In genomic region chr17:27336217-27336616, GRCh38 we compare ENCODE assay signal across 28 cellular contexts. TPM values are rescaled to one million over a fixed set of nuclear protein-coding genes. Genes with fewer than 3 reads are reported as not detected.
DNase-seq lines count a peak whose midpoint lies in the region; ATAC-seq and TF ChIP-seq lines count a peak whose summit lies in the region.
"Had no signal": no experiment of that assay in that cellular context is flagged by ENCODE, and none has a peak within 500 bp of the region (broad histone marks: within the 10 kb centered on the region; RNA-seq: fewer than 3 reads in every experiment).

No MANE protein-coding gene starts in this region.

- DNase-seq in HL-60 (ENCODE audit: low read depth in 1 of 2, low spot score in 1 of 2) = peak; percentile 64 to 85
- DNase-seq in NB4 (ENCODE audit: low read depth) = peak; percentile 88
- peak; percentile 32 for DNase-seq in SKM-1 (lab: John Stamatoyannopoulos, UW; ENCODE audit: unreplicated experiment)
- DNase-seq in G401 (ENCODE audit: low spot score) = no peak
- DNase-seq: activated CD8-positive, alpha-beta memory T cell treated with anti-CD3 and anti-CD28 coated beads for 24 hours; activated T-cell treated with anti-CD3 and anti-CD28 coated beads for 4 hours; amygdala; brain microvascular endothelial cell; CD4-positive, CD25-positive, alpha-beta regulatory T cell; cerebellar nuclear complex; dorsolateral prefrontal cortex; foreskin melanocyte; heart right ventricle; kidney; MG63; midbrain; naive B cell; NCI-H1436 treated with DMSO at 0.1 percent for 48 hours; nucleus accumbens; right lobe of liver; stimulated activated CD4-positive, alpha-beta T cell treated with anti-CD3 and anti-CD28 coated beads, Interleukin-4, amount 100 ng/mL, for 24 hours; T-helper 2 cell had no signal

- H3K4me3 ChIP-seq in HL-60 (replicated peaks; ENCODE audit: insufficient read depth, low read length) (no peak overlapping the region), NB4 (ENCODE audit: low read depth, low read length) (no peak overlapping the region), neutrophil (ENCODE audit: low read depth in 1 of 2, low read length in 1 of 2) (peak overlapping the region in 1 of 2 experiments; percentile 31)
- H3K4me3 ChIP-seq: dorsolateral prefrontal cortex, heart right ventricle, MG63, right lobe of liver, SK-N-MC, tibial nerve had no signal

- H3K27me3 ChIP-seq in HL-60 (ENCODE audit: insufficient read depth, poor library complexity, severe bottlenecking) (no peaks in the 10 kb centered on the region), neutrophil (no peaks in the 10 kb centered on the region)
- H3K27me3 ChIP-seq: brain microvascular endothelial cell, dorsolateral prefrontal cortex, heart right ventricle, MG63, right lobe of liver, tibial nerve had no signal

- peaks cover 22 to 23% of the 10 kb centered on the region in 2 experiments for H3K4me1 ChIP-seq in neutrophil (ENCODE audit: control insufficient read depth in 1 of 2, insufficient read depth in 1 of 2, low read depth in 1 of 2, low read length in 1 of 2)

- ATAC-seq in GM19463 (IDR thresholded peaks at IDR 0.05; ENCODE audit: unreplicated experiment) (no peak), HG03139 (IDR thresholded peaks at IDR 0.05; ENCODE audit: unreplicated experiment) (no peak)
- ATAC-seq: activated naive CD4-positive, alpha-beta T cell treated with anti-CD3 and anti-CD28 coated beads, Interleukin-2, amount 50 U/mL, for 72 hours; heart right ventricle; right lobe of liver had no signal

- H3K27ac ChIP-seq in HL-60 (replicated peaks) = peak overlapping the region; percentile 25
- peak overlapping the region; percentile 31 for H3K27ac ChIP-seq in neutrophil
- H3K27ac ChIP-seq: brain microvascular endothelial cell, right lobe of liver, SK-N-MC, tibial nerve had no signal

- H3K9me3 ChIP-seq in neutrophil = no peaks in the 10 kb centered on the region
- H3K9me3 ChIP-seq: heart right ventricle, right lobe of liver, tibial nerve had no signal

- TF ChIP-seq CTCF in HL-60 (IDR thresholded peaks at IDR 0.05; ENCODE audit: insufficient read depth, low read length) = no peak
- no peak for TF ChIP-seq CTCF in NB4 (IDR thresholded peaks at IDR 0.05; ENCODE audit: low read depth, low read length)
- no peak for TF ChIP-seq CTCF in neutrophil (IDR thresholded peaks at IDR 0.05)

- in situ Hi-C loops in G401 (cut with HindIII; ENCODE audit: low sequenced_read_pairs) = no loop called here

- no peak for TF ChIP-seq POLR2A in NB4 (IDR thresholded peaks at IDR 0.05; ENCODE audit: extremely low read depth, insufficient read length)

- H3K36me3 ChIP-seq in neutrophil = no peaks in the 10 kb centered on the region
- H3K36me3 ChIP-seq: brain microvascular endothelial cell, MG63, right lobe of liver had no signal

RNA-seq across cellular contexts. Expression of gene WSB1, which starts 42.3 kb away (rescaled TPM):
- 72.2 and 88.3 TPM in 2 replicates for total RNA-seq in G401 (2014; rRNA removed; shearing (Covaris generic))
